In genomic region chr9:120009856-120010255, GRCh38 we compare ENCODE assay signal across 6 cellular contexts.
"Had no signal": no experiment of that assay in that cellular context is flagged by ENCODE, and none has a peak within 500 bp of the region (broad histone marks: within the 10 kb centered on the region; RNA-seq: fewer than 3 reads in every experiment).

No MANE protein-coding gene starts in this region.

- DNase-seq: H9, HCEC 1CT, KBM-7 had no signal

- H3K9me3 Mint-ChIP-seq: GM23338, H9, IgD-negative memory B cell had no signal

- H3K4me1 Mint-ChIP-seq: GM23338, H9, IgD-negative memory B cell had no signal

- ATAC-seq: GM23338, HepG2 had no signal

- H3K4me3 ChIP-seq: GM23338 had no signal

- H3K27ac Mint-ChIP-seq: GM23338, H9, IgD-negative memory B cell had no signal

- H3K4me3 Mint-ChIP-seq: GM23338, H9, IgD-negative memory B cell had no signal
